ENCODE assay signal across 8 cellular contexts in genomic region chr6:3118353-3119039, GRCh38. TPM values are rescaled to one million over a fixed set of nuclear protein-coding genes. Genes with fewer than 3 reads are reported as not detected.
DNase-seq lines count a peak whose midpoint lies in the region; ATAC-seq and TF ChIP-seq lines count a peak whose summit lies in the region.

TSS of gene BPHL (plus strand) at chr6:3118711. CDS start at chr6:3118741, 30 bp downstream.

- no peaks in the 10 kb centered on the region for H3K9me2 ChIP-seq in hepatocyte (replicated peaks; ENCODE audit: insufficient read depth)

- H3K27ac ChIP-seq in hepatocyte: peak within 1 kb of the TSS; percentile 99
- peak within 1 kb of the TSS in 1 of 2 donors; percentile 82 for H3K27ac ChIP-seq in aorta (ENCODE audit: low read depth in 1 of 2, low read length in 2 of 2)

- H3K27me3 ChIP-seq in hepatocyte (no peaks in the 10 kb centered on the region), aorta (ENCODE audit: control insufficient read depth in 1 of 2, insufficient read depth in 2 of 2, low read length in 1 of 2) (no peaks in the 10 kb centered on the region)

- DNase-seq in NCI-H2029 (lab: John Stamatoyannopoulos, UW): peak; percentile 96
- DNase-seq in T-helper 9 cell: peak; percentile 100
- DNase-seq in astrocyte of the hippocampus (ENCODE audit: low read depth, low spot score): peak; percentile 98
- peak; percentile 99 for DNase-seq in hepatocyte (ENCODE audit: low spot score)
- DNase-seq in renal cortical epithelial cell (ENCODE audit: low read depth): peak; percentile 75
- peak; percentile 99 to 100 for DNase-seq in aorta

- H3K9me3 ChIP-seq in hepatocyte (ENCODE audit: low read depth): no peaks in the 10 kb centered on the region
- no peaks in the 10 kb centered on the region for H3K9me3 ChIP-seq in aorta (ENCODE audit: control insufficient read depth, low read length)

- peak within 1 kb of the TSS; percentile 63 for H2AFZ ChIP-seq in hepatocyte

- peak within 1 kb of the TSS; percentile 74 for H3K4me3 ChIP-seq in hepatocyte
- peak within 1 kb of the TSS; percentile 50 to 87 for H3K4me3 ChIP-seq in aorta (ENCODE audit: low read length in 2 of 2)

- under 1% methylated on average over 42 of the region's 89 CpGs for WGBS in hepatocyte (ENCODE audit: low lambda C conversion rate, missing lambda C conversion rate)
- 0% methylated on average over 69 to 89 of the region's 89 CpGs for WGBS in aorta, 2 donors

- intact Hi-C loops in aorta (cut with DNase I): no loop called here

- TF ChIP-seq CTCF in hepatocyte (IDR thresholded peaks at IDR 0.05; ENCODE audit: poor library complexity): no peak

- H3K4me1 ChIP-seq in hepatocyte (ENCODE audit: insufficient read depth) (peaks cover 19% of the 10 kb centered on the region), aorta (ENCODE audit: control insufficient read depth in 1 of 2, insufficient read depth in 2 of 2, low read length in 2 of 2) (no peaks in the 10 kb centered on the region)

- H4K20me1 ChIP-seq in hepatocyte (ENCODE audit: insufficient read depth, poor library complexity, severe bottlenecking): no peaks in the 10 kb centered on the region

- H3K36me3 ChIP-seq in hepatocyte (replicated peaks; ENCODE audit: insufficient read depth, low read depth) (no peaks in the 10 kb centered on the region), aorta (ENCODE audit: control insufficient read depth in 1 of 2, insufficient read depth in 2 of 2, low read length in 1 of 2) (no peaks in the 10 kb centered on the region)

- ATAC-seq in GM18508 (IDR thresholded peaks at IDR 0.05; ENCODE audit: insufficient read depth, unreplicated experiment) (peak; percentile 64), HG02981 (IDR thresholded peaks at IDR 0.05; ENCODE audit: unreplicated experiment) (peak; percentile 90), aorta (ENCODE audit: low FRiP score) (peak; percentile 99)

- peak within 1 kb of the TSS; percentile 80 for H3K4me2 ChIP-seq in hepatocyte

- peaks cover 20% of the 10 kb centered on the region for H3K79me2 ChIP-seq in hepatocyte

RNA-seq across cellular contexts. Expression of gene BPHL, which starts in this region (rescaled TPM):
- total RNA-seq in hepatocyte (42.4 and 52.0 TPM in 2 replicates), renal cortical epithelial cell (23.9 and 31.1 TPM in 2 replicates), aorta (10 to 100 TPM in 1 of 2 donors, 1 to 10 TPM in 1; 6.4 to 14.6 TPM)
- polyA plus RNA-seq in hepatocyte (61.2 and 77.0 TPM in 2 replicates), aorta (10 to 100 TPM; 16.2 to 18.7 TPM)
